ENCODE assay signal across 20 cellular contexts in genomic region chr4:42237010-42237409, GRCh38.
A peak's percentile ranks its signal among the peaks of the same experiment; 100 is the strongest.
DNase-seq lines count a peak whose midpoint lies in the region; ATAC-seq and TF ChIP-seq lines count a peak whose summit lies in the region.
"Had no signal": no experiment of that assay in that cellular context is flagged by ENCODE, and none has a peak within 500 bp of the region (broad histone marks: within the 10 kb centered on the region; RNA-seq: fewer than 3 reads in every experiment).

No MANE protein-coding gene starts in this region.

- peaks cover 0 to 9% of the 10 kb centered on the region in 2 donors for H3K27me3 Mint-ChIP-seq in natural killer cell treated with Interleukin-12 subunit alpha and Interleukin-12 subunit beta and Interleukin-15 and Interleukin-18, amount 100 ng/mL, for 72 hours
- H3K27me3 Mint-ChIP-seq in natural killer cell (ENCODE audit: low read depth in 2 of 2): no peaks in the 10 kb centered on the region
- H3K27me3 Mint-ChIP-seq in stimulated activated memory B cell treated with anti-CD40 and anti-IgM and Interleukin-4, amounts not matched to agents 10 μg/mL and 1 μg/mL and 100 μg/mL, for 72 hours: no peaks in the 10 kb centered on the region
- H3K27me3 Mint-ChIP-seq: B cell had no signal

- no peaks in the 10 kb centered on the region for H3K4me1 ChIP-seq in neuronal stem cell (ENCODE audit: control insufficient read depth in 2 of 2, insufficient read depth in 1 of 2, low read depth in 1 of 2, low read length in 2 of 2)
- H3K4me1 ChIP-seq: A549; BLaER1 treated with 17β-estradiol and CSF1 and Interleukin-3, amounts not matched to agents 10 nM and 100 nM; Caco-2 had no signal

- no peak overlapping the region for H3K27ac ChIP-seq in neuronal stem cell (replicated peaks; ENCODE audit: low read length)
- H3K27ac ChIP-seq: 22Rv1; A549; BLaER1 treated with 17β-estradiol and CSF1 and Interleukin-3, amounts not matched to agents 10 nM and 100 nM; C4-2B had no signal

- no peak overlapping the region for H2BK5ac ChIP-seq in neuronal stem cell (ENCODE audit: low read length)

- no peaks in the 10 kb centered on the region for H3K36me3 Mint-ChIP-seq in natural killer cell treated with Interleukin-12 subunit alpha and Interleukin-12 subunit beta and Interleukin-15 and Interleukin-18, amount 100 ng/mL, for 72 hours
- no peaks in the 10 kb centered on the region for H3K36me3 Mint-ChIP-seq in natural killer cell
- no peaks in the 10 kb centered on the region for H3K36me3 Mint-ChIP-seq in stimulated activated memory B cell treated with anti-CD40 and anti-IgM and Interleukin-4, amounts not matched to agents 10 μg/mL and 1 μg/mL and 100 μg/mL, for 72 hours
- H3K36me3 Mint-ChIP-seq: CD8-positive, alpha-beta T cell had no signal

- ATAC-seq in natural killer cell treated with Interleukin-12 subunit alpha and Interleukin-12 subunit beta and Interleukin-15 and Interleukin-18, amount 100 ng/mL, for 72 hours: peak; percentile 30 to 33
- ATAC-seq in natural killer cell (no peak), HG02870 (IDR thresholded peaks at IDR 0.05; ENCODE audit: unreplicated experiment) (no peak), HG03439 (IDR thresholded peaks at IDR 0.05; ENCODE audit: unreplicated experiment) (no peak)
- ATAC-seq in stimulated activated memory B cell treated with anti-CD40 and anti-IgM and Interleukin-4, amounts not matched to agents 10 μg/mL and 1 μg/mL and 100 μg/mL, for 72 hours: peak; percentile 37
- ATAC-seq: A549; CD8-positive, alpha-beta T cell; GM12878 had no signal

- no peak overlapping the region for H2BK12ac ChIP-seq in neuronal stem cell (ENCODE audit: low read length)

- H3K23ac ChIP-seq in neuronal stem cell (ENCODE audit: low read depth, low read length, poor library complexity): no peak overlapping the region

- no peaks in the 10 kb centered on the region for H3K9me3 ChIP-seq in neuronal stem cell (replicated peaks in 1 of 2; ENCODE audit: control insufficient read depth in 2 of 2, insufficient read depth in 1 of 2, low read depth in 1 of 2, low read length in 2 of 2)
- H3K9me3 ChIP-seq: A549; BLaER1 treated with 17β-estradiol and CSF1 and Interleukin-3, amounts not matched to agents 10 nM and 100 nM; Caco-2 had no signal

- intact Hi-C loops in natural killer cell (cut with micrococcal nuclease): no loop called here

- no peak for DNase-seq in natural killer cell treated with Interleukin-12 subunit alpha and Interleukin-12 subunit beta and Interleukin-15 and Interleukin-18, amount 100 ng/mL, for 72 hours (ENCODE audit: low spot score)
- DNase-seq in natural killer cell (no peak), neuronal stem cell (ENCODE audit: low spot score) (no peak)
- DNase-seq: AML-193; Caco-2; Calu3; CD4-positive, alpha-beta T cell; CD8-positive, alpha-beta T cell; DND-41; EL; GDM1 had no signal

- H3K4ac ChIP-seq in neuronal stem cell (ENCODE audit: low read length): no peak overlapping the region

- no peak overlapping the region for H2BK120ac ChIP-seq in neuronal stem cell (ENCODE audit: low read depth, low read length)

- no peaks in the 10 kb centered on the region for H3K4me1 Mint-ChIP-seq in natural killer cell treated with Interleukin-12 subunit alpha and Interleukin-12 subunit beta and Interleukin-15 and Interleukin-18, amount 100 ng/mL, for 72 hours (ENCODE audit: low read depth in 2 of 2)
- H3K4me1 Mint-ChIP-seq in natural killer cell: no peaks in the 10 kb centered on the region
- no peaks in the 10 kb centered on the region for H3K4me1 Mint-ChIP-seq in stimulated activated memory B cell treated with anti-CD40 and anti-IgM and Interleukin-4, amounts not matched to agents 10 μg/mL and 1 μg/mL and 100 μg/mL, for 72 hours
- H3K4me1 Mint-ChIP-seq: B cell had no signal

- no peak overlapping the region for H3K4me3 Mint-ChIP-seq in natural killer cell treated with Interleukin-12 subunit alpha and Interleukin-12 subunit beta and Interleukin-15 and Interleukin-18, amount 100 ng/mL, for 72 hours
- H3K4me3 Mint-ChIP-seq in natural killer cell: no peak overlapping the region
- H3K4me3 Mint-ChIP-seq in stimulated activated memory B cell treated with anti-CD40 and anti-IgM and Interleukin-4, amounts not matched to agents 10 μg/mL and 1 μg/mL and 100 μg/mL, for 72 hours: no peak overlapping the region
- H3K4me3 Mint-ChIP-seq: B cell; CD4-positive, alpha-beta T cell; CD8-positive, alpha-beta T cell had no signal

- H2AFZ ChIP-seq in neuronal stem cell (ENCODE audit: low read length): no peak overlapping the region

- no peak overlapping the region for H3K14ac ChIP-seq in neuronal stem cell (ENCODE audit: low read length)

- H2AK5ac ChIP-seq in neuronal stem cell (ENCODE audit: low read depth, low read length): no peak overlapping the region

- peak overlapping the region; percentile 65 for H3K9ac ChIP-seq in neuronal stem cell (ENCODE audit: low read depth, low read length, poor library complexity)
- H3K9ac ChIP-seq: BLaER1 treated with 17β-estradiol and CSF1 and Interleukin-3, amounts not matched to agents 10 nM and 100 nM had no signal

- H3K18ac ChIP-seq in neuronal stem cell (ENCODE audit: low read length): no peak overlapping the region

- no peak overlapping the region for H4K8ac ChIP-seq in neuronal stem cell (ENCODE audit: low read depth, low read length)

- H3K4me2 ChIP-seq in neuronal stem cell (ENCODE audit: insufficient read depth, low read length, poor library complexity, severe bottlenecking): no peak overlapping the region
- H3K4me2 ChIP-seq: A549; BLaER1 treated with 17β-estradiol and CSF1 and Interleukin-3, amounts not matched to agents 10 nM and 100 nM had no signal

- no peaks in the 10 kb centered on the region for H3K79me1 ChIP-seq in neuronal stem cell (ENCODE audit: low read depth, low read length)

- WGBS in neuronal stem cell (ENCODE audit: extremely low coverage in 2 of 2, insufficient read length in 2 of 2, insufficient replicate concordance in 1 of 2), 2 donors: no CpG with 5 or more reads among the region's 5 CpGs

- H3K27me3 ChIP-seq in neuronal stem cell (ENCODE audit: control insufficient read depth in 3 of 3, insufficient read depth in 3 of 3, low read depth in 1 of 3, low read length in 3 of 3): no peaks in the 10 kb centered on the region
- H3K27me3 ChIP-seq: BLaER1 treated with 17β-estradiol and CSF1 and Interleukin-3, amounts not matched to agents 10 nM and 100 nM had no signal

- no peak overlapping the region for H3K4me3 ChIP-seq in neuronal stem cell (ENCODE audit: low read length in 2 of 2)
- H3K4me3 ChIP-seq: A549; BLaER1 treated with 17β-estradiol and CSF1 and Interleukin-3, amounts not matched to agents 10 nM and 100 nM; GM12878 had no signal

- TF ChIP-seq CTCF in natural killer cell (IDR thresholded peaks at IDR 0.05): no peak

- H3K9me3 Mint-ChIP-seq in natural killer cell treated with Interleukin-12 subunit alpha and Interleukin-12 subunit beta and Interleukin-15 and Interleukin-18, amount 100 ng/mL, for 72 hours: no peaks in the 10 kb centered on the region
- no peaks in the 10 kb centered on the region for H3K9me3 Mint-ChIP-seq in natural killer cell
- H3K9me3 Mint-ChIP-seq in stimulated activated memory B cell treated with anti-CD40 and anti-IgM and Interleukin-4, amounts not matched to agents 10 μg/mL and 1 μg/mL and 100 μg/mL, for 72 hours: no peaks in the 10 kb centered on the region
- H3K9me3 Mint-ChIP-seq: CD4-positive, alpha-beta T cell; CD8-positive, alpha-beta T cell had no signal

- no peak overlapping the region for H3K27ac Mint-ChIP-seq in natural killer cell treated with Interleukin-12 subunit alpha and Interleukin-12 subunit beta and Interleukin-15 and Interleukin-18, amount 100 ng/mL, for 72 hours
- no peak overlapping the region for H3K27ac Mint-ChIP-seq in natural killer cell
- H3K27ac Mint-ChIP-seq in stimulated activated memory B cell treated with anti-CD40 and anti-IgM and Interleukin-4, amounts not matched to agents 10 μg/mL and 1 μg/mL and 100 μg/mL, for 72 hours: no peak overlapping the region
- H3K27ac Mint-ChIP-seq: B cell; CD4-positive, alpha-beta T cell; CD8-positive, alpha-beta T cell had no signal

- no peaks in the 10 kb centered on the region for H3K36me3 ChIP-seq in neuronal stem cell (replicated peaks in 1 of 2; ENCODE audit: control insufficient read depth in 2 of 2, insufficient read depth in 2 of 2, low read length in 2 of 2)
- H3K36me3 ChIP-seq: BLaER1 treated with 17β-estradiol and CSF1 and Interleukin-3, amounts not matched to agents 10 nM and 100 nM had no signal

- no peak overlapping the region for H2BK15ac ChIP-seq in neuronal stem cell (ENCODE audit: low read length)

- H4K91ac ChIP-seq in neuronal stem cell (ENCODE audit: low read depth, low read length, poor library complexity): no peak overlapping the region

Comparison
In these comparisons a context has a peak if more than half of its experiments do, and no peak if none do; other contexts are left out.
1. ATAC-seq: peak in natural killer cell treated with Interleukin-12 subunit alpha and Interleukin-12 subunit beta and Interleukin-15 and Interleukin-18, amount 100 ng/mL, for 72 hours (2 of 2) and stimulated activated memory B cell treated with anti-CD40 and anti-IgM and Interleukin-4, amounts not matched to agents 10 μg/mL and 1 μg/mL and 100 μg/mL, for 72 hours (single experiment); none in natural killer cell (0 of 3), HG02870 (single experiment) and HG03439 (single experiment).